11 cellular contexts compared by ENCODE assay signal in the genomic region with DNA sequence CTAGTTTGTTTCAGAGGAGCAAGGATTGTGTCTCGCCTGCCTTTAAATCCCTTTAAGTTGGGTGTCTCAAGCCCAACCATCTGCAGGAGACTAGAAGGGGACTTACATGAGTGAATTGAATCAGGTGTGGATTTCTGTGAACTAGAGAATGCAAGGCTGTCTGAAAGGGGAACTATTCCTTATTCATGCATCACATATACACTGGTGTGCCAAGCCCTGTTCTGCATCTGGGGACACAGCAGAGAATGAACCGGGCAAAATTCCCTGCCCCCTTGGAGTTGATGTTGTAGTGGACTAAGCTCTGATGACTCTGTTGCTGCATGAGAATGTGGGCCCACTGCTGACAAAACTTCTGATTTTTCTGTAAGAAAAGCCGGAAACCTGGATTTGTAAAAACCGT.
"Had no signal": no experiment of that assay in that cellular context is flagged by ENCODE, and none has a peak within 500 bp of the region (broad histone marks: within the 10 kb centered on the region; RNA-seq: fewer than 3 reads in every experiment).

No MANE protein-coding gene starts in this region.

- H3K27me3 ChIP-seq: body of pancreas, thyroid gland, vagina had no signal

- H3K9me3 ChIP-seq: body of pancreas, gastroesophageal sphincter, thyroid gland, vagina had no signal

- H3K4me3 Mint-ChIP-seq: activated naive CD4-positive, alpha-beta T cell treated with anti-CD3 and anti-CD28 coated beads for 36 hours; dendritic cell treated with granulocyte-macrophage colony-stimulating factor and Interleukin-4, amounts not matched to agents 40 ng/mL and 50 ng/mL, for 4 days; T-helper 2 cell treated with Interferon-gamma antibody and Interleukin-4, amounts not matched to agents 5 μg/mL and 100 μg/mL, for 36 hours had no signal

- H3K27me3 Mint-ChIP-seq: dendritic cell treated with granulocyte-macrophage colony-stimulating factor and Interleukin-4, amounts not matched to agents 40 ng/mL and 50 ng/mL, for 4 days had no signal

- ATAC-seq: body of pancreas, gastroesophageal sphincter had no signal

- H3K36me3 ChIP-seq: gastroesophageal sphincter, thyroid gland, vagina had no signal

- H3K27ac ChIP-seq: body of pancreas, gastroesophageal sphincter, parathyroid adenoma, skin epidermis, thyroid gland, vagina, VCaP had no signal

- H3K4me1 ChIP-seq: body of pancreas, gastroesophageal sphincter, parathyroid adenoma, thyroid gland, vagina had no signal

- H3K9me3 Mint-ChIP-seq: activated naive CD4-positive, alpha-beta T cell treated with anti-CD3 and anti-CD28 coated beads for 36 hours; dendritic cell treated with granulocyte-macrophage colony-stimulating factor and Interleukin-4, amounts not matched to agents 40 ng/mL and 50 ng/mL, for 4 days; T-helper 2 cell treated with Interferon-gamma antibody and Interleukin-4, amounts not matched to agents 5 μg/mL and 100 μg/mL, for 36 hours had no signal

- H3K79me2 ChIP-seq: parathyroid adenoma had no signal

- H3K9ac ChIP-seq: parathyroid adenoma had no signal

- DNase-seq: activated CD4-positive, alpha-beta T cell treated with anti-CD3 and anti-CD28 coated beads for 4 hours; activated naive CD4-positive, alpha-beta T cell treated with anti-CD3 and anti-CD28 coated beads for 36 hours; body of pancreas; thyroid gland had no signal

- H2AFZ ChIP-seq: parathyroid adenoma had no signal

- H3K4me3 ChIP-seq: body of pancreas, gastroesophageal sphincter, skin epidermis, thyroid gland, vagina had no signal

- H3K27ac Mint-ChIP-seq: activated naive CD4-positive, alpha-beta T cell treated with anti-CD3 and anti-CD28 coated beads for 36 hours; dendritic cell treated with granulocyte-macrophage colony-stimulating factor and Interleukin-4, amounts not matched to agents 40 ng/mL and 50 ng/mL, for 4 days; T-helper 2 cell treated with Interferon-gamma antibody and Interleukin-4, amounts not matched to agents 5 μg/mL and 100 μg/mL, for 36 hours had no signal
